ENCODE assay signal across 12 cellular contexts in genomic region chr1:27883536-27884181, GRCh38. TPM values are rescaled to one million over a fixed set of nuclear protein-coding genes. Genes with fewer than 3 reads are reported as not detected.
DNase-seq lines count a peak whose midpoint lies in the region; ATAC-seq and TF ChIP-seq lines count a peak whose summit lies in the region.
"Had no signal": no experiment of that assay in that cellular context is flagged by ENCODE, and none has a peak within 500 bp of the region (broad histone marks: within the 10 kb centered on the region; RNA-seq: fewer than 3 reads in every experiment).

No MANE protein-coding gene starts in this region.

- no peak for TF ChIP-seq POLR2A in Peyer's patch (IDR thresholded peaks at IDR 0.05)

- DNase-seq in GM10248 (ENCODE audit: extremely low spot score) (peak; percentile 41), Peyer's patch (peak in 2 of 3 donors; percentile 8 to 57), COR-L47 (lab: John Stamatoyannopoulos, UW) (no peak), NCI-H82 treated with DMSO at 0.1 percent for 48 hours (lab: John Stamatoyannopoulos, UW; ENCODE audit: unreplicated experiment) (no peak), NCI-H446 (lab: John Stamatoyannopoulos, UW) (no peak), HT-29 (ENCODE audit: low spot score) (no peak)
- DNase-seq: foreskin keratinocyte; IMR-90; NK-92 treated with Interleukin-12 subunit alpha and Interleukin-12 subunit beta, amount 100 ng/mL, for 24 hours had no signal

- POLR2A ChIA-PET in GM10248 (lab: Yijun Ruan, JAX): interaction anchor here (0.5 to 1.5 kb wide), 3 partner anchors 8 to 1275 kb away, joined by 3 to 7 read pairs (median 6); partner anchors contain the start of gene THEMIS2

- H3K4me1 ChIP-seq in Peyer's patch (peaks cover 0 to 24% (median 7%) of the 10 kb centered on the region in 4 donors), mucosa of rectum (ENCODE audit: control insufficient read depth in 2 of 2, insufficient read depth in 2 of 2, low read length in 2 of 2) (peaks cover 8 to 9% of the 10 kb centered on the region in 2 donors)
- H3K4me1 ChIP-seq: foreskin keratinocyte had no signal

- H3K9me3 ChIP-seq in Peyer's patch (no peaks in the 10 kb centered on the region), mucosa of rectum (ENCODE audit: control insufficient read depth in 2 of 2, low read length in 2 of 2) (no peaks in the 10 kb centered on the region)

- H3K9ac ChIP-seq in mucosa of rectum (ENCODE audit: low read depth in 1 of 2, low read length in 2 of 2): peak overlapping the region in 1 of 2 donors; percentile 6

- no peak for TF ChIP-seq CTCF in GM10248 (IDR thresholded peaks at IDR 0.05; ENCODE audit: control extremely low read depth, extremely low read depth, low read depth, missing control alignments)
- no peak for TF ChIP-seq CTCF in Peyer's patch (IDR thresholded peaks at IDR 0.05)

- H3K27me3 ChIP-seq in Peyer's patch (no peaks in the 10 kb centered on the region), mucosa of rectum (ENCODE audit: control insufficient read depth in 2 of 2, insufficient read depth in 2 of 2, low read length in 2 of 2) (no peaks in the 10 kb centered on the region)
- H3K27me3 ChIP-seq: foreskin keratinocyte had no signal

- H3K4me3 ChIP-seq in Peyer's patch: no peak overlapping the region
- no peak overlapping the region for H3K4me3 ChIP-seq in mucosa of rectum (ENCODE audit: low read length in 2 of 2)

- CTCF ChIA-PET in GM10248 (lab: Yijun Ruan, JAX): interaction anchor here (1.1 to 1.6 kb wide), 4 partner anchors 9 to 26 kb away, joined by 3 to 7 read pairs (median 4); no protein-coding TSS in a partner anchor

- H3K27ac ChIP-seq in Peyer's patch (peak overlapping the region; percentile 58 to 82 (median 66)), mucosa of rectum (ENCODE audit: low read depth in 2 of 2, low read length in 2 of 2) (peak overlapping the region; percentile 64 to 75)
- H3K27ac ChIP-seq: foreskin keratinocyte had no signal

- H3K36me3 ChIP-seq in Peyer's patch: peaks cover 0 to 4% (median 0%) of the 10 kb centered on the region in 3 donors
- H3K36me3 ChIP-seq in mucosa of rectum (ENCODE audit: control insufficient read depth in 2 of 2, insufficient read depth in 2 of 2, low read length in 2 of 2): peaks cover 16% of the 10 kb centered on the region in 2 donors

- ATAC-seq in GM21423 (IDR thresholded peaks at IDR 0.05; ENCODE audit: unreplicated experiment): peak; percentile 42
- ATAC-seq: foreskin keratinocyte had no signal

RNA-seq across cellular contexts. Expression of gene THEMIS2, which starts 11.3 kb away (rescaled TPM):
- 10 to 100 TPM in 3 of 4 donors, 1 to 10 TPM in 1; 8.1 to 86.6 (median 22.8) TPM for total RNA-seq in Peyer's patch
- total RNA-seq in HT-29 (2014; rRNA removed; shearing (Covaris generic)): 0.28 TPM in 1 of 2 replicates, not detected in the other

RNA-seq across cellular contexts. Expression of gene RPA2, which starts 30.7 kb away (rescaled TPM):
- total RNA-seq in Peyer's patch: 10 to 100 TPM in 2 of 4 donors, 1 to 10 TPM in 2; 8.2 to 23.1 (median 10.0) TPM
- total RNA-seq in HT-29 (2014; rRNA removed; shearing (Covaris generic)): 53.5 and 57.5 TPM in 2 replicates

RNA-seq across cellular contexts. Expression of gene SMPDL3B, which starts 51.1 kb away (rescaled TPM):
- 10 to 100 TPM in 3 of 4 donors, 1 to 10 TPM in 1; 6.6 to 43.4 (median 31.6) TPM for total RNA-seq in Peyer's patch
- 16.2 and 18.2 TPM in 2 replicates for total RNA-seq in HT-29 (2014; rRNA removed; shearing (Covaris generic))
- total RNA-seq: IMR-90, myocyte had no signal

RNA-seq across cellular contexts. Expression of gene PPP1R8, which starts 53.1 kb away (rescaled TPM):
- 10 to 100 TPM; 19.1 to 82.5 (median 27.0) TPM for total RNA-seq in Peyer's patch
- total RNA-seq in HT-29 (2014; rRNA removed; shearing (Covaris generic)): 58.5 and 70.1 TPM in 2 replicates

Comparison
In these comparisons a context has a peak if more than half of its experiments do, and no peak if none do; other contexts are left out.
1. DNase-seq: peak in GM10248 (single experiment) and Peyer's patch (2 of 3); none in COR-L47 (single experiment), NCI-H82 treated with DMSO at 0.1 percent for 48 hours (single experiment), NCI-H446 (0 of 2) and HT-29 (single experiment).